11 cellular contexts compared by ENCODE assay signal in genomic region chr20:41142241-41142640, GRCh38. TPM values are rescaled to one million over a fixed set of nuclear protein-coding genes. Genes with fewer than 3 reads are reported as not detected.
DNase-seq lines count a peak whose midpoint lies in the region; ATAC-seq and TF ChIP-seq lines count a peak whose summit lies in the region.
"Had no signal": no experiment of that assay in that cellular context is flagged by ENCODE, and none has a peak within 500 bp of the region (broad histone marks: within the 10 kb centered on the region; RNA-seq: fewer than 3 reads in every experiment).

No MANE protein-coding gene starts in this region.

- TF ChIP-seq POLR2A in Peyer's patch (IDR thresholded peaks at IDR 0.05): no peak

- ATAC-seq in HG03432 (IDR thresholded peaks at IDR 0.05; ENCODE audit: unreplicated experiment): no peak

- 97% methylated on average over 5 of the region's 5 CpGs for WGBS in smooth muscle cell (ENCODE audit: low lambda C conversion rate)

- no peak for DNase-seq in CD8-positive, alpha-beta memory T cell
- peak in 1 of 3 donors; percentile 48 for DNase-seq in Peyer's patch
- DNase-seq in progenitor cell of endocrine pancreas (ENCODE audit: low spot score, unreplicated experiment): no peak
- no peak for DNase-seq in smooth muscle cell (lab: John Stamatoyannopoulos, UW; ENCODE audit: unreplicated experiment)
- no peak for DNase-seq in NOMO-1 (lab: John Stamatoyannopoulos, UW; ENCODE audit: unreplicated experiment in 2 of 2)
- no peak for DNase-seq in PC-9
- DNase-seq: DMS 273 treated with DMSO at 0.1 percent for 48 hours, NCI-H774 had no signal

- no peaks in the 10 kb centered on the region for H3K9me3 Mint-ChIP-seq in CD8-positive, alpha-beta memory T cell
- H3K9me3 Mint-ChIP-seq in progenitor cell of endocrine pancreas (ENCODE audit: low read depth): no peaks in the 10 kb centered on the region

- H3K27me3 ChIP-seq in CD8-positive, alpha-beta memory T cell (ENCODE audit: insufficient read depth, low read length, poor library complexity, severe bottlenecking): no peaks in the 10 kb centered on the region
- H3K27me3 ChIP-seq in Peyer's patch (no peaks in the 10 kb centered on the region), duodenal mucosa (ENCODE audit: control insufficient read depth in 1 of 2, insufficient read depth in 2 of 2, low read length in 2 of 2) (no peaks in the 10 kb centered on the region), smooth muscle cell (ENCODE audit: low read depth) (no peaks in the 10 kb centered on the region), PC-9 (ENCODE audit: insufficient read depth, low read depth) (no peaks in the 10 kb centered on the region)

- no peaks in the 10 kb centered on the region for H3K36me3 ChIP-seq in CD8-positive, alpha-beta memory T cell (ENCODE audit: insufficient read depth, low read length)
- H3K36me3 ChIP-seq in Peyer's patch (no peaks in the 10 kb centered on the region), duodenal mucosa (ENCODE audit: control insufficient read depth in 1 of 2, insufficient read depth in 2 of 2, low read length in 2 of 2) (peaks cover 0 to 3% of the 10 kb centered on the region in 2 donors), smooth muscle cell (ENCODE audit: low read depth) (no peaks in the 10 kb centered on the region), PC-9 (ENCODE audit: low read depth) (no peaks in the 10 kb centered on the region)

- H2AFZ ChIP-seq in smooth muscle cell (ENCODE audit: low read depth) (no peak overlapping the region), PC-9 (no peak overlapping the region)

- POLR2A ChIA-PET in CD8-positive, alpha-beta memory T cell (lab: Charles Lee): interaction anchor here (0.6 to 4.9 kb wide), 5 partner anchors 9 to 197 kb away, joined by 3 to 51 read pairs (median 5); no protein-coding TSS in a partner anchor
- POLR2A ChIA-PET in PC-9 (lab: Charles Lee; ENCODE audit: unreplicated experiment): no interaction called here

- H3K4me3 ChIP-seq in CD8-positive, alpha-beta memory T cell (ENCODE audit: low read length): peak overlapping the region; percentile 85
- H3K4me3 ChIP-seq in Peyer's patch (peak overlapping the region in 1 of 4 donors; percentile 0), duodenal mucosa (ENCODE audit: low read depth in 1 of 2, low read length in 2 of 2) (peak overlapping the region in 1 of 2 donors; percentile 16), smooth muscle cell (no peak overlapping the region), PC-9 (no peak overlapping the region)
- H3K4me3 ChIP-seq: mucosa of descending colon had no signal

- H3K9ac ChIP-seq in duodenal mucosa (ENCODE audit: low read depth in 1 of 2, low read length in 2 of 2): peak overlapping the region; percentile 25 to 28
- H3K9ac ChIP-seq in smooth muscle cell (ENCODE audit: low read depth): no peak overlapping the region

- peaks cover 93% of the 10 kb centered on the region for H4K20me1 ChIP-seq in smooth muscle cell (ENCODE audit: low read depth)
- H4K20me1 ChIP-seq in PC-9 (ENCODE audit: insufficient read depth): peaks cover 6% of the 10 kb centered on the region; the same call in 1 of the 2 replicates

- H3K4me1 Mint-ChIP-seq in CD8-positive, alpha-beta memory T cell: peaks cover 86 to 88% (median 87%) of the 10 kb centered on the region in 3 donors
- peaks cover 38% of the 10 kb centered on the region for H3K4me1 Mint-ChIP-seq in progenitor cell of endocrine pancreas (ENCODE audit: low read depth)

- H3K36me3 Mint-ChIP-seq in CD8-positive, alpha-beta memory T cell: peaks cover 3 to 11% (median 4%) of the 10 kb centered on the region in 3 donors
- H3K36me3 Mint-ChIP-seq in progenitor cell of endocrine pancreas (ENCODE audit: insufficient read depth): peaks cover 9% of the 10 kb centered on the region

- H3K79me2 ChIP-seq in smooth muscle cell (ENCODE audit: low read depth) (peaks cover 98% of the 10 kb centered on the region), PC-9 (ENCODE audit: low read depth) (peaks cover 51% of the 10 kb centered on the region)

- no peaks in the 10 kb centered on the region for H3K9me3 ChIP-seq in CD8-positive, alpha-beta memory T cell (ENCODE audit: low read length)
- no peaks in the 10 kb centered on the region for H3K9me3 ChIP-seq in Peyer's patch
- H3K9me3 ChIP-seq in duodenal mucosa (ENCODE audit: control insufficient read depth in 1 of 2, low read length in 2 of 2): no peaks in the 10 kb centered on the region
- H3K9me3 ChIP-seq in smooth muscle cell (replicated peaks; ENCODE audit: low read depth): no peaks in the 10 kb centered on the region
- H3K9me3 ChIP-seq in PC-9 (ENCODE audit: insufficient read depth, low read depth): no peaks in the 10 kb centered on the region
- H3K9me3 ChIP-seq: mucosa of descending colon had no signal

- no peaks in the 10 kb centered on the region for H3F3A ChIP-seq in smooth muscle cell (ENCODE audit: low read depth)
- no peaks in the 10 kb centered on the region for H3F3A ChIP-seq in PC-9 (ENCODE audit: insufficient read depth, low read depth)

- intact Hi-C loops in PC-9 (cut with micrococcal nuclease; ENCODE audit: unreplicated experiment): no loop called here

- CTCF ChIA-PET in CD8-positive, alpha-beta memory T cell (lab: Charles Lee): interaction anchor here (0.8 to 8.1 kb wide), 7 partner anchors 11 to 197 kb away, joined by 3 to 71 read pairs (median 5); no protein-coding TSS in a partner anchor
- CTCF ChIA-PET in PC-9 (lab: Charles Lee): no interaction called here

- peak overlapping the region; percentile 3 for H3K27ac ChIP-seq in CD8-positive, alpha-beta memory T cell (ENCODE audit: low read depth, low read length)
- H3K27ac ChIP-seq in Peyer's patch (peak overlapping the region; percentile 9 to 98 (median 78)), duodenal mucosa (ENCODE audit: low read depth, low read length) (no peak overlapping the region), smooth muscle cell (ENCODE audit: low read depth) (no peak overlapping the region), PC-9 (no peak overlapping the region)

- H3K27me3 Mint-ChIP-seq in CD8-positive, alpha-beta memory T cell: peaks cover 0 to 2% of the 10 kb centered on the region in 2 donors
- no peaks in the 10 kb centered on the region for H3K27me3 Mint-ChIP-seq in progenitor cell of endocrine pancreas

- peaks cover 86% of the 10 kb centered on the region for H3K4me1 ChIP-seq in CD8-positive, alpha-beta memory T cell (ENCODE audit: insufficient read depth, low read length)
- peaks cover 0 to 69% (median 21%) of the 10 kb centered on the region in 4 donors for H3K4me1 ChIP-seq in Peyer's patch
- peaks cover 73 to 79% of the 10 kb centered on the region in 2 donors for H3K4me1 ChIP-seq in duodenal mucosa (ENCODE audit: control insufficient read depth in 1 of 2, insufficient read depth in 2 of 2, low read length in 2 of 2)
- H3K4me1 ChIP-seq in smooth muscle cell (ENCODE audit: low read depth): peaks cover 16% of the 10 kb centered on the region
- peaks cover 11% of the 10 kb centered on the region; the same call in 1 of the 2 replicates for H3K4me1 ChIP-seq in PC-9 (replicated peaks; ENCODE audit: insufficient read depth)

- H3K4me3 Mint-ChIP-seq in CD8-positive, alpha-beta memory T cell: peak overlapping the region; percentile 89 to 98 (median 94)
- no peak overlapping the region for H3K4me3 Mint-ChIP-seq in progenitor cell of endocrine pancreas (ENCODE audit: low read depth)

- H3K4me2 ChIP-seq in smooth muscle cell (no peak overlapping the region), PC-9 (no peak overlapping the region)

- TF ChIP-seq CTCF in Peyer's patch (IDR thresholded peaks at IDR 0.05) (no peak), progenitor cell of endocrine pancreas (IDR thresholded peaks at IDR 0.05; ENCODE audit: unreplicated experiment) (no peak), smooth muscle cell (IDR thresholded peaks at IDR 0.05; ENCODE audit: borderline replicate concordance, insufficient read depth, poor library complexity, severe bottlenecking) (no peak), PC-9 (conservative IDR thresholded peaks at IDR 0.05) (no peak)

- no TSS peak for BruUV-seq in PC-9 (replicated peaks; lab: Mats Ljungman, UMichigan)

- peak overlapping the region; percentile 92 to 99 (median 95) for H3K27ac Mint-ChIP-seq in CD8-positive, alpha-beta memory T cell
- H3K27ac Mint-ChIP-seq in progenitor cell of endocrine pancreas: peak overlapping the region; percentile 18

- no peaks in the 10 kb centered on the region for H3K9me2 ChIP-seq in PC-9 (ENCODE audit: insufficient read depth)

RNA-seq across cellular contexts. Expression of gene PLCG1, which starts 4.9 kb away (rescaled TPM):
- total RNA-seq in CD8-positive, alpha-beta memory T cell: 100 to 1,000 TPM; 104 to 108 TPM
- polyA plus RNA-seq in CD8-positive, alpha-beta memory T cell: 73.5 TPM
- 100 to 1,000 TPM in 3 of 4 donors, 10 to 100 TPM in 1; 93.0 to 357 (median 191) TPM for total RNA-seq in Peyer's patch
- total RNA-seq in progenitor cell of endocrine pancreas: 391 and 395 TPM in 2 replicates
- total RNA-seq in smooth muscle cell: 45.2 and 77.1 TPM in 2 replicates
- polyA plus RNA-seq in smooth muscle cell: 36.9 and 38.5 TPM in 2 replicates
- total RNA-seq in PC-9 (2021): 64.1 and 69.4 TPM in 2 replicates

Comparison
In these comparisons a context has a peak if more than half of its experiments do, and no peak if none do; other contexts are left out.
1. H3K27ac ChIP-seq: peak in CD8-positive, alpha-beta memory T cell (single experiment) and Peyer's patch (4 of 4); none in duodenal mucosa (single experiment), smooth muscle cell (single experiment) and PC-9 (single experiment).